16 cellular contexts compared by ENCODE assay signal in genomic region chr1:56301791-56302190, GRCh38.
DNase-seq lines count a peak whose midpoint lies in the region; ATAC-seq and TF ChIP-seq lines count a peak whose summit lies in the region.
"Had no signal": no experiment of that assay in that cellular context is flagged by ENCODE, and none has a peak within 500 bp of the region (broad histone marks: within the 10 kb centered on the region; RNA-seq: fewer than 3 reads in every experiment).

No MANE protein-coding gene starts in this region.

- H3K4me1 Mint-ChIP-seq in activated naive CD8-positive, alpha-beta T cell treated with anti-CD3 and anti-CD28 coated beads for 36 hours = no peaks in the 10 kb centered on the region
- H3K4me1 Mint-ChIP-seq: activated naive CD4-positive, alpha-beta T cell treated with anti-CD3 and anti-CD28 coated beads, Interleukin-2, amount 10 ng/mL, durations not matched to agents 7 days and 5 days had no signal

- in situ Hi-C loops in astrocyte of the spinal cord (cut with HindIII; ENCODE audit: low sequenced_read_pairs) = no loop called here

- DNase-seq in AG08395 (ENCODE audit: low spot score) = peak; percentile 51
- DNase-seq in HS-5 (ENCODE audit: low read depth) = peak; percentile 76
- peak; percentile 74 for DNase-seq in astrocyte of the spinal cord (ENCODE audit: low read depth, low spot score)
- DNase-seq in lung (ENCODE audit: low spot score) = no peak
- DNase-seq in activated naive CD8-positive, alpha-beta T cell treated with anti-CD3 and anti-CD28 coated beads for 36 hours = no peak
- no peak for DNase-seq in NCI-H2107 treated with DMSO at 0.1 percent for 48 hours (lab: John Stamatoyannopoulos, UW; ENCODE audit: unreplicated experiment)
- DNase-seq in tibial artery = no peak
- DNase-seq: activated naive CD4-positive, alpha-beta T cell treated with anti-CD3 and anti-CD28 coated beads, Interleukin-2, amount 10 ng/mL, durations not matched to agents 7 days and 5 days; DMS153; NCI-H1048; NCI-H2227 treated with DMSO at 0.1 percent for 48 hours had no signal

- H3K27me3 Mint-ChIP-seq in activated naive CD8-positive, alpha-beta T cell treated with anti-CD3 and anti-CD28 coated beads for 36 hours = no peaks in the 10 kb centered on the region
- H3K27me3 Mint-ChIP-seq: activated naive CD4-positive, alpha-beta T cell treated with anti-CD3 and anti-CD28 coated beads, Interleukin-2, amount 10 ng/mL, durations not matched to agents 7 days and 5 days; memory B cell had no signal

- no peaks in the 10 kb centered on the region for H3K9me3 Mint-ChIP-seq in activated naive CD8-positive, alpha-beta T cell treated with anti-CD3 and anti-CD28 coated beads for 36 hours
- H3K9me3 Mint-ChIP-seq: activated naive CD4-positive, alpha-beta T cell treated with anti-CD3 and anti-CD28 coated beads, Interleukin-2, amount 10 ng/mL, durations not matched to agents 7 days and 5 days; memory B cell had no signal

- H3K36me3 Mint-ChIP-seq in activated naive CD8-positive, alpha-beta T cell treated with anti-CD3 and anti-CD28 coated beads for 36 hours = no peaks in the 10 kb centered on the region
- H3K36me3 Mint-ChIP-seq: activated naive CD4-positive, alpha-beta T cell treated with anti-CD3 and anti-CD28 coated beads, Interleukin-2, amount 10 ng/mL, durations not matched to agents 7 days and 5 days; memory B cell had no signal

- H3K9me3 ChIP-seq in lung (ENCODE audit: control insufficient read depth in 2 of 2, insufficient read depth in 1 of 2, low read length in 1 of 2) (no peaks in the 10 kb centered on the region), tibial artery (no peaks in the 10 kb centered on the region)
- H3K9me3 ChIP-seq: neutrophil had no signal

- peak; percentile 41 for ATAC-seq in lung (ENCODE audit: insufficient read depth, low FRiP score)
- ATAC-seq in HG02852 (IDR thresholded peaks at IDR 0.05; ENCODE audit: unreplicated experiment) = no peak
- ATAC-seq: esophagus mucosa had no signal

- intact Hi-C loops in tibial artery (cut with DNase I; ENCODE audit: low total_unique reads) = no loop called here

- no peak overlapping the region for H3K27ac ChIP-seq in lung (ENCODE audit: low read depth in 1 of 2, low read length in 1 of 2)
- no peak overlapping the region for H3K27ac ChIP-seq in tibial artery
- H3K27ac ChIP-seq: neutrophil had no signal

- H3K27me3 ChIP-seq in lung (ENCODE audit: control insufficient read depth, insufficient read depth) = no peaks in the 10 kb centered on the region
- H3K27me3 ChIP-seq in tibial artery = no peaks in the 10 kb centered on the region
- H3K27me3 ChIP-seq: neutrophil had no signal

- no peak overlapping the region for H3K4me3 Mint-ChIP-seq in activated naive CD8-positive, alpha-beta T cell treated with anti-CD3 and anti-CD28 coated beads for 36 hours
- H3K4me3 Mint-ChIP-seq: activated naive CD4-positive, alpha-beta T cell treated with anti-CD3 and anti-CD28 coated beads, Interleukin-2, amount 10 ng/mL, durations not matched to agents 7 days and 5 days; B cell; memory B cell had no signal

- no peak overlapping the region for H3K27ac Mint-ChIP-seq in activated naive CD8-positive, alpha-beta T cell treated with anti-CD3 and anti-CD28 coated beads for 36 hours
- H3K27ac Mint-ChIP-seq: activated naive CD4-positive, alpha-beta T cell treated with anti-CD3 and anti-CD28 coated beads, Interleukin-2, amount 10 ng/mL, durations not matched to agents 7 days and 5 days; B cell; memory B cell had no signal

- 81 to 90% methylated on average over 5 of the region's 5 CpGs for WGBS in lung, 2 donors

- TF ChIP-seq CTCF in astrocyte of the spinal cord (IDR thresholded peaks at IDR 0.05; ENCODE audit: low read depth, low read length) (no peak), lung (IDR thresholded peaks at IDR 0.05; ENCODE audit: control extremely low read depth, extremely low read depth) (no peak), tibial artery (IDR thresholded peaks at IDR 0.05) (no peak)

- no peak overlapping the region for H3K4me3 ChIP-seq in astrocyte of the spinal cord (ENCODE audit: low read depth, low read length)
- H3K4me3 ChIP-seq in lung = no peak overlapping the region
- H3K4me3 ChIP-seq in tibial artery = no peak overlapping the region

- peaks cover 1 to 30% of the 10 kb centered on the region in 2 donors for H3K4me1 ChIP-seq in lung (ENCODE audit: control insufficient read depth in 2 of 2, insufficient read depth in 2 of 2, low read length in 2 of 2)
- peaks cover 0 to 25% (median 0%) of the 10 kb centered on the region in 4 donors for H3K4me1 ChIP-seq in tibial artery

- H3K36me3 ChIP-seq in lung (ENCODE audit: control insufficient read depth in 2 of 2, insufficient read depth in 2 of 2, low read length in 2 of 2) (no peaks in the 10 kb centered on the region), tibial artery (no peaks in the 10 kb centered on the region)
- H3K36me3 ChIP-seq: neutrophil had no signal

Comparison
In these comparisons a context has a peak if more than half of its experiments do, and no peak if none do; other contexts are left out.
1. DNase-seq: peak in AG08395 (single experiment), HS-5 (single experiment) and astrocyte of the spinal cord (single experiment); none in lung (single experiment), activated naive CD8-positive, alpha-beta T cell treated with anti-CD3 and anti-CD28 coated beads for 36 hours (single experiment), NCI-H2107 treated with DMSO at 0.1 percent for 48 hours (single experiment) and tibial artery (0 of 2).